Comparison of ENCODE assay signal across 8 cellular contexts in the genomic region with DNA sequence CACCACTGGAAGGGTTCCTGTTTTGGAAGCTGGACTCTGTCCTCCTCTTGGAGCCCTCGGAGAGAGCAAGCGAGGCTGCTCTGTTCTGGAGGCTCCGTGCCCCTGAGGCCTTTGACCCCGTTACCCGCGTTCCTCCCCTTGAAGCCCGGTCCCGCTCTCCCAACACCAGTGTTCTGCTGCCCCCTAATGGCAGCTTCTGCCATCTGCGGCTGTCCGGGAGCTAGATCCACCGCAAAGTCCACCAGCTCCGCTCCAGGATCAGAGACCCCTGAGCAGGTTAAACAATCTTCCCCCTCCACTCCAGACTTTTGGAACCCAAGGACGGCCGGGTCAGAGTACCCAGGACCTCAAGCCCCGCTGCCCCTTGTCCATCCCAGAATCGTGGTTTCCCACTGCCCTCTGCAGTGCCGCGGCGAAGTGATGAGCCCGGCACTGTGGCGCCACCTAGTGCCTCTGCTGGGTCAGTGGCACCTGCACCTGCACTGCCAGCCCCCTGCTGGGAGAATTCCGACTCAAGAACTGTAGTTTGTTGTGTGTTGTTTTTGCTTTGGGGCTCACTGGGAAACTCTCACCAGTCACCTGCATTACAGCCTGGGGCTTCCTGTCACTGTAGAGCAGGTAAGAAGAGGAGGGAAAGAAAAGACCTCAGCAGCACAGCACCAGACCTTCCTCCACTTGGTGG.
DNase-seq lines count a peak whose midpoint lies in the region; ATAC-seq and TF ChIP-seq lines count a peak whose summit lies in the region.

No MANE protein-coding gene starts in this region.

- 2% methylated on average over 22 of the region's 22 CpGs for whole genome bisulfite sequencing in HUES64

- peak overlapping the region; percentile 64 for H3K4me3 ChIP-seq in HUES64 (ENCODE audit: low read length)
- peak overlapping the region; percentile 41 for H3K4me3 ChIP-seq in NT2/D1 (ENCODE audit: insufficient read length, low read depth)
- H3K4me3 ChIP-seq in epithelial cell of esophagus (ENCODE audit: low read length): peak overlapping the region; percentile 55
- no peak overlapping the region for H3K4me3 ChIP-seq in mucosa of descending colon

- TF ChIP-seq CTCF in epithelial cell of esophagus (IDR thresholded peaks at IDR 0.05; ENCODE audit: insufficient read depth, low read depth, low read length, missing control alignments) (peak; percentile 95), mucosa of descending colon (IDR thresholded peaks at IDR 0.05) (peak; percentile 96)

- H3K4me1 ChIP-seq in HUES64 (ENCODE audit: insufficient read depth, low read length) (peaks cover 10% of the 10 kb centered on the region; the same call in 1 of the 2 replicates), NT2/D1 (ENCODE audit: insufficient read depth, insufficient read length) (peaks cover 3% of the 10 kb centered on the region), mucosa of descending colon (ENCODE audit: low read depth) (peaks cover 10% of the 10 kb centered on the region)

- H3K36me3 ChIP-seq in HUES64 (ENCODE audit: insufficient read depth, low read length) (no peaks in the 10 kb centered on the region), NT2/D1 (ENCODE audit: insufficient read depth, insufficient read length, low read length) (no peaks in the 10 kb centered on the region), mucosa of descending colon (ENCODE audit: low read depth) (no peaks in the 10 kb centered on the region)

- intact Hi-C loops in mucosa of descending colon (cut with DNase I, micrococcal nuclease): loop anchor here (5.0 kb wide), 1 partner anchor 240 kb away; no protein-coding TSS in a partner anchor

- H3K27me3 ChIP-seq in HUES64 (ENCODE audit: insufficient read depth, low read length) (peaks cover 7% of the 10 kb centered on the region), NT2/D1 (ENCODE audit: insufficient read depth, insufficient read length) (peaks cover 28% of the 10 kb centered on the region)

- ATAC-seq in GM21528 (IDR thresholded peaks at IDR 0.05; ENCODE audit: low FRiP score, unreplicated experiment): peak; percentile 88
- peak; percentile 95 for ATAC-seq in mucosa of descending colon

- DNase-seq in COR-L47 (lab: John Stamatoyannopoulos, UW): peak; percentile 78
- peak; percentile 96 for DNase-seq in NT2/D1 (ENCODE audit: low read depth, low spot score)
- DNase-seq in activated CD8-positive, alpha-beta memory T cell treated with anti-CD3 and anti-CD28 coated beads, Interleukin-2, amount 50 U/mL, for 48 hours: peak; percentile 92
- peak; percentile 80 for DNase-seq in epithelial cell of esophagus (ENCODE audit: low read depth)
- DNase-seq in mucosa of descending colon: peak; percentile 80 to 89 (median 87)
- peak; percentile 60 to 61 for DNase-seq in stimulated activated CD8-positive, alpha-beta memory T cell treated with anti-CD3 and anti-CD28 coated beads, Interleukin-2, amount 100 ng/mL, for 1 hour (ENCODE audit: low read depth in 2 of 2)

- no peaks in the 10 kb centered on the region for H3K9me3 ChIP-seq in HUES64 (ENCODE audit: insufficient read depth, low read depth, low read length)
- no peaks in the 10 kb centered on the region for H3K9me3 ChIP-seq in NT2/D1 (ENCODE audit: insufficient read depth, low read length)
- no peaks in the 10 kb centered on the region for H3K9me3 ChIP-seq in mucosa of descending colon

- no peak overlapping the region for H3K27ac ChIP-seq in HUES64 (ENCODE audit: low read depth, low read length)

- H3K9ac ChIP-seq in HUES64 (ENCODE audit: low read depth, low read length): peak overlapping the region; percentile 60
- peak overlapping the region; percentile 73 for H3K9ac ChIP-seq in NT2/D1 (ENCODE audit: insufficient read length, low read depth)
